11 cellular contexts compared by ENCODE assay signal in the genomic region with DNA sequence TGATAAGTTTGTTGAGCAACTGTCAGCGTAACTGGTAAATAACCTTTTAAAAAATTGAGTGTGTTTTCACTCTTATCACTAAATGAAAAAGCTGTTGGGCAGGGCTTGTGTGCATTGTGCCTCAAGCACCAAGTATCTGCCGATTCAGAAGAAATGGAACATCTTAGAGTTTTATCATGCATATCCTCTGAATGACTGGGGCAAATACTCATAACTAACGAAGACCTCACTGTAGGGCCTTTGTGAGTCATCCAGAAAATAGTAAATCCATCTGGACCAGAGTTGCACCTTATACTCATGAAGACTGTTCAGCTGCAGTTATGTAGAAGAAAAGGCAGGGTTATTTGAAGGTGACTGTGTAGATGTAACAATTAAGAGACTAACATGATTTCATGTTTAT.
DNase-seq lines count a peak whose midpoint lies in the region; ATAC-seq and TF ChIP-seq lines count a peak whose summit lies in the region.
"Had no signal": no experiment of that assay in that cellular context is flagged by ENCODE, and none has a peak within 500 bp of the region (broad histone marks: within the 10 kb centered on the region; RNA-seq: fewer than 3 reads in every experiment).

No MANE protein-coding gene starts in this region.

- H3K4me3 ChIP-seq in AG10803 (ENCODE audit: low read length): no peak overlapping the region
- no peak overlapping the region for H3K4me3 ChIP-seq in cardiac fibroblast (replicated peaks in 1 of 2; ENCODE audit: low read depth in 2 of 2, low read length in 2 of 2)
- H3K4me3 ChIP-seq: smooth muscle cell had no signal

- in situ Hi-C loops in GM13976 (cut with MboI; ENCODE audit: low sequenced_read_pairs, unreplicated experiment): no loop called here

- no peak for TF ChIP-seq CTCF in AG10803 (conservative IDR thresholded peaks at IDR 0.05; ENCODE audit: low read length)
- no peak for TF ChIP-seq CTCF in cardiac fibroblast (IDR thresholded peaks at IDR 0.05; ENCODE audit: low read depth, low read length)
- TF ChIP-seq CTCF in GM13976 (IDR thresholded peaks at IDR 0.05; ENCODE audit: borderline replicate concordance, control extremely low read depth, extremely low read depth, insufficient read depth, missing control alignments): no peak

- ATAC-seq in GM18861 (IDR thresholded peaks at IDR 0.05; ENCODE audit: unreplicated experiment): peak; percentile 73
- ATAC-seq in HG03196 (IDR thresholded peaks at IDR 0.05; ENCODE audit: unreplicated experiment): peak; percentile 61

- peak; percentile 59 for DNase-seq in AG10803 (ENCODE audit: low read depth)
- DNase-seq in cardiac fibroblast (ENCODE audit: low read depth in 2 of 2): peak; percentile 55 to 89
- DNase-seq in GM13976 (ENCODE audit: low spot score): no peak
- no peak for DNase-seq in UCSD-AML1 (lab: John Stamatoyannopoulos, UW; ENCODE audit: unreplicated experiment)
- no peak for DNase-seq in DMS114 treated with DMSO at 0.1 percent for 48 hours (lab: John Stamatoyannopoulos, UW; ENCODE audit: unreplicated experiment)
- no peak for DNase-seq in cerebellum (ENCODE audit: low spot score)
- DNase-seq: activated effector memory CD4-positive, alpha-beta T cell treated with anti-CD3 and anti-CD28 coated beads, Interleukin-2, amount 50 U/mL, for 16 hours; GF-D8 had no signal

Comparison
In these comparisons a context has a peak if more than half of its experiments do, and no peak if none do; other contexts are left out.
1. DNase-seq: peak in AG10803 (single experiment) and cardiac fibroblast (2 of 2); none in GM13976 (single experiment), UCSD-AML1 (single experiment), DMS114 treated with DMSO at 0.1 percent for 48 hours (single experiment) and cerebellum (single experiment).